In the genomic region with DNA sequence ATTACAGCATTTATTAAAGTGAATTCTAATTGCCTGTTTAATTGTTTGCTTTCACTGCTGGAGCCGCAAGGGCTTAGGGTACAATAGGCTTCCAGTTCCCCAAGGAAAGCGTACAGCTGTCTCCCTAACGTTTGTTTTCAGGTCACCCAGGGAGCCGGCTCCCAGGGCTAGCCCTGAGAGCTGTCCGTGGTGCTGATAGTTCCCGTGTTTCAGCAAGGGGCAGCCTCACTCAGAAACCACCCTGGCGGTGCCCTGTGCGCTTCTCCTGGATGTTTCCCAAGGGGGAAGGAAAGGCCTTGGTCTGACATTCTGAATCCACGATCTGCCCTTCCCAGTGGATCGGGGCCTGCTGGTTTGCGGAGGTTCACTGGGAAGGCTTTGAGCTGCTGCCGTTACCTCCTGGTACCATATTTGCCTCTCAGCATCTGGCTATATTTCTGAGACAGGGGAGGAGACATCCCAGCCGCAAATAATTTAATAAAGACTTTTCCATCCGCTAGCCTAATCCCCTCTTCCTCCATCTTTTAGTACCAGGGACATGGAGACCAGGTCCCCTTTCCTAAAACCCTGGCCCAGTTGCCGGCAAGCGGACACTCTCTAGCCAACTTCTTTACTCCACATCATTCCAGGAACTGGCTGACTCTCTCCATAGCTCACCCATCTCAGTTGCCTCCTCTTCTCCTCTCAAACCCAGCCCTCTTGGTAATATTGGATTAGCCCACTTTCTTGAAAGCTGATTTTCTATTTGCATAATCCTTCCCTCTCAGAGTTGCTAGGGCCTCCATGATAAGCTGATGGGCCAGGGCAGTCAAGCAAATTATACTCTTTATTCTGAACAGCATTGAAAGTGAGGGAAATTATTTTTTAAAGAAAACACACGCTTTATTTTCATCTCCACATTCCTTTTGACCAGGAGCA, we compare ENCODE assay signal across 8 cellular contexts.
A peak's percentile ranks its signal among the peaks of the same experiment; 100 is the strongest.
DNase-seq lines count a peak whose midpoint lies in the region; ATAC-seq and TF ChIP-seq lines count a peak whose summit lies in the region.

No MANE protein-coding gene starts in this region.

- H3K27me3 Mint-ChIP-seq in immature natural killer cell (ENCODE audit: low read depth in 3 of 3): peaks cover 0 to 11% (median 9%) of the 10 kb centered on the region in 3 donors

- peaks cover 0 to under 1% (median 0%) of the 10 kb centered on the region in 6 donors for H3K9me3 Mint-ChIP-seq in immature natural killer cell

- in situ Hi-C loops in HAP-1 (cut with MboI; ENCODE audit: low sequenced_read_pairs): no loop called here

- H3K4me1 ChIP-seq in HAP-1 (no peaks in the 10 kb centered on the region), gastroesophageal sphincter (no peaks in the 10 kb centered on the region)

- H3K4me3 Mint-ChIP-seq in immature natural killer cell: no peak overlapping the region

- H3K27ac Mint-ChIP-seq in immature natural killer cell: no peak overlapping the region

- TF ChIP-seq CTCF in gastroesophageal sphincter (IDR thresholded peaks at IDR 0.05): no peak

- TF ChIP-seq POLR2A in gastroesophageal sphincter (IDR thresholded peaks at IDR 0.05): no peak

- H3K27me3 ChIP-seq in HAP-1 (ENCODE audit: low read depth) (no peaks in the 10 kb centered on the region), gastroesophageal sphincter (peaks cover 69% of the 10 kb centered on the region)

- H3K27ac ChIP-seq in gastroesophageal sphincter: no peak overlapping the region

- 43 to 60% methylated on average over 7 to 9 of the region's 17 CpGs for WGBS in gastroesophageal sphincter (ENCODE audit: low coverage in 1 of 2), 2 donors

- no peaks in the 10 kb centered on the region for H3K4me1 Mint-ChIP-seq in immature natural killer cell

- DNase-seq in AG08396 (ENCODE audit: low spot score): peak; percentile 42
- peak; percentile 34 to 82 for DNase-seq in HAP-1 (ENCODE audit: low spot score in 2 of 2)
- peak in 28 of 42 donors; percentile 9 to 64 (median 32) for DNase-seq in head of caudate nucleus
- peak; percentile 2 for DNase-seq in stromal cell of bone marrow (ENCODE audit: low read depth)
- no peak for DNase-seq in immature natural killer cell

- intact Hi-C loops in head of caudate nucleus (cut with DNase I): no loop called here

- no peaks in the 10 kb centered on the region for H3K9me3 ChIP-seq in HAP-1
- H3K9me3 ChIP-seq in gastroesophageal sphincter: peaks cover 0 to 6% (median 0%) of the 10 kb centered on the region in 3 donors

- H3K36me3 Mint-ChIP-seq in immature natural killer cell: no peaks in the 10 kb centered on the region

- H3K36me3 ChIP-seq in HAP-1 (replicated peaks) (no peaks in the 10 kb centered on the region), gastroesophageal sphincter (no peaks in the 10 kb centered on the region)

- no peak for ATAC-seq in SK-N-SH treated with all-trans-retinoic acid at 6 μM for 48 hours
- no peak for ATAC-seq in GM19023 (IDR thresholded peaks at IDR 0.05; ENCODE audit: unreplicated experiment)
- no peak for ATAC-seq in gastroesophageal sphincter

- no peak for TF ChIP-seq EP300 in gastroesophageal sphincter (IDR thresholded peaks at IDR 0.05)

- H3K4me3 ChIP-seq in HAP-1 (no peak overlapping the region), gastroesophageal sphincter (no peak overlapping the region)

TF ChIP-seq in SK-N-SH treated with all-trans-retinoic acid at 6 μM for 48 hours, 23 proteins besides CTCF, POLR2A, EP300 and RAD21:
- TF ChIP-seq TOX (CRISPR knock-in tag; IDR thresholded peaks at IDR 0.05; ENCODE audit: borderline replicate concordance) (no peak), ESRRG (CRISPR knock-in tag; IDR thresholded peaks at IDR 0.05) (no peak), ZNF565 (CRISPR knock-in tag; conservative IDR thresholded peaks at IDR 0.05; ENCODE audit: low read depth) (no peak), CREB5 (CRISPR knock-in tag; IDR thresholded peaks at IDR 0.05; ENCODE audit: low read depth) (no peak), ARNTL (CRISPR knock-in tag; IDR thresholded peaks at IDR 0.05; ENCODE audit: borderline replicate concordance, low read depth) (no peak), SNAI2 (CRISPR knock-in tag; IDR thresholded peaks at IDR 0.05) (peak; percentile 26; the same call in 1 of the 2 replicates)
- TF ChIP-seq, protein P1, sequence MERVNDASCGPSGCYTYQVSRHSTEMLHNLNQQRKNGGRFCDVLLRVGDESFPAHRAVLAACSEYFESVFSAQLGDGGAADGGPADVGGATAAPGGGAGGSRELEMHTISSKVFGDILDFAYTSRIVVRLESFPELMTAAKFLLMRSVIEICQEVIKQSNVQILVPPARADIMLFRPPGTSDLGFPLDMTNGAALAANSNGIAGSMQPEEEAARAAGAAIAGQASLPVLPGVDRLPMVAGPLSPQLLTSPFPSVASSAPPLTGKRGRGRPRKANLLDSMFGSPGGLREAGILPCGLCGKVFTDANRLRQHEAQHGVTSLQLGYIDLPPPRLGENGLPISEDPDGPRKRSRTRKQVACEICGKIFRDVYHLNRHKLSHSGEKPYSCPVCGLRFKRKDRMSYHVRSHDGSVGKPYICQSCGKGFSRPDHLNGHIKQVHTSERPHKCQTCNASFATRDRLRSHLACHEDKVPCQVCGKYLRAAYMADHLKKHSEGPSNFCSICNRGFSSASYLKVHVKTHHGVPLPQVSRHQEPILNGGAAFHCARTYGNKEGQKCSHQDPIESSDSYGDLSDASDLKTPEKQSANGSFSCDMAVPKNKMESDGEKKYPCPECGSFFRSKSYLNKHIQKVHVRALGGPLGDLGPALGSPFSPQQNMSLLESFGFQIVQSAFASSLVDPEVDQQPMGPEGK (CRISPR knock-in tag; IDR thresholded peaks at IDR 0.05; ENCODE audit: borderline replicate concordance): no peak

Comparison
In these comparisons a context has a peak if more than half of its experiments do, and no peak if none do; other contexts are left out.
1. DNase-seq: peak in AG08396 (single experiment), HAP-1 (2 of 2), head of caudate nucleus (28 of 42) and stromal cell of bone marrow (single experiment); none in immature natural killer cell (0 of 3).